10 cellular contexts compared by ENCODE assay signal in the genomic region with DNA sequence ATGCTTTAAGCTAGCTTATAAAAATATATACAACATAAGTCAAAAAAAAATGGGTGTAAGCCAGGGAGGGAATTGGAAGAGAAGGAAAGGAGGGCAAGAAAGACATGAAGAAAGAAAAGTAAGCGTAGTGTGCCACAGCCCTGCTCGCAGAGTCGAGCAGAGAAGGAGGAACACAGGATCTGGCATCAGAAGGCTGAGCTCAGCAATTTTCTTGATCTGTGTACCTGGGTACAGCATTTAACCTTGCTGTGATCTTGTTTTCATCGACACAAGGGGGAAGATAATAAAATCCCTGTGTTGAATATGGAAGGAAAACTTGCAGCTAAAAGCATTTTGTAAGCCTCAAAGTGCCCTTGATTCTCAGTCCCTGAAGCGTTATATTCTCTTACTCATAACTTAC. TPM values are rescaled to one million over a fixed set of nuclear protein-coding genes. Genes with fewer than 3 reads are reported as not detected.
"Had no signal": no experiment of that assay in that cellular context is flagged by ENCODE, and none has a peak within 500 bp of the region (broad histone marks: within the 10 kb centered on the region; RNA-seq: fewer than 3 reads in every experiment).

No MANE protein-coding gene starts in this region.

- H3K4me3 ChIP-seq: HAP-1 had no signal

- H3K9me3 ChIP-seq: HAP-1 had no signal

- H3K27ac Mint-ChIP-seq: HFFc6 had no signal

- H3K9me3 Mint-ChIP-seq: HFFc6 had no signal

- H3K4me3 Mint-ChIP-seq: HFFc6 had no signal

- H3K4me2 ChIP-seq: KMS-11 had no signal

- H3K27ac ChIP-seq: KMS-11 had no signal

- DNase-seq: GOT3, H7, HFFc6, Karpas-422, KBM-7 had no signal

- FAIRE-seq: HTR-8/SVneo had no signal

- ATAC-seq: HCT116 had no signal

- H3K9ac ChIP-seq: KMS-11 had no signal

- H3K36me3 ChIP-seq: HAP-1 had no signal

RNA-seq across cellular contexts. Expression of gene C2CD4B, which starts 23.7 kb away (rescaled TPM):
- total RNA-seq: H4, HFFc6 had no signal
